In genomic region chr7:151744656-151745055, GRCh38 we compare ENCODE assay signal across 20 cellular contexts.
DNase-seq lines count a peak whose midpoint lies in the region; ATAC-seq and TF ChIP-seq lines count a peak whose summit lies in the region.
"Had no signal": no experiment of that assay in that cellular context is flagged by ENCODE, and none has a peak within 500 bp of the region (broad histone marks: within the 10 kb centered on the region; RNA-seq: fewer than 3 reads in every experiment).

No MANE protein-coding gene starts in this region.

- peak overlapping the region; percentile 18 to 84 for H2BK12ac ChIP-seq in mesenchymal stem cell (ENCODE audit: low read length in 2 of 2)

- peak overlapping the region; percentile 6 for H4K91ac ChIP-seq in mesenchymal stem cell (ENCODE audit: low read length)

- H3K4me3 ChIP-seq in HCT116 (replicated peaks in 1 of 2; ENCODE audit: low read depth in 1 of 2, low read length in 2 of 2) (no peak overlapping the region), mesenchymal stem cell (ENCODE audit: insufficient read depth in 1 of 2, low read depth in 1 of 2, low read length in 2 of 2) (no peak overlapping the region)
- H3K4me3 ChIP-seq: adrenal gland, HAP-1, uterus had no signal

- peaks cover 12 to 27% of the 10 kb centered on the region in 2 experiments for H3K4me1 ChIP-seq in HCT116 (ENCODE audit: control insufficient read depth in 1 of 2, insufficient read depth in 2 of 2, low read length in 2 of 2)
- peaks cover 43% of the 10 kb centered on the region for H3K4me1 ChIP-seq in mesenchymal stem cell (ENCODE audit: control insufficient read depth, insufficient read depth, low read depth, low read length)
- H3K4me1 ChIP-seq: HAP-1, uterus had no signal

- H3K4me2 ChIP-seq in HCT116 (ENCODE audit: low read length) (peak overlapping the region; percentile 73), mesenchymal stem cell (ENCODE audit: low read length, poor library complexity, severe bottlenecking) (no peak overlapping the region)

- no peaks in the 10 kb centered on the region for H3K9me2 ChIP-seq in HCT116 (ENCODE audit: insufficient read depth)

- H3K18ac ChIP-seq in mesenchymal stem cell (ENCODE audit: low read depth in 1 of 2, low read length in 2 of 2) = peak overlapping the region in 1 of 2 experiments; percentile 28

- H3K23ac ChIP-seq in mesenchymal stem cell (ENCODE audit: low read length in 2 of 2) = no peak overlapping the region

- no peak overlapping the region for H2AK5ac ChIP-seq in mesenchymal stem cell (ENCODE audit: low read length, severe bottlenecking)

- H3K79me2 ChIP-seq in HCT116 (ENCODE audit: insufficient read depth, low read length) = no peaks in the 10 kb centered on the region

- intact Hi-C loops in HCT116 (cut with micrococcal nuclease) = loop anchor here (1.0 kb wide), 1 partner anchor 174 kb away; no protein-coding TSS in a partner anchor

- no peak for TF ChIP-seq POLR2A in HCT116 (IDR thresholded peaks at IDR 0.05; ENCODE audit: borderline replicate concordance, extremely low read depth, insufficient read depth, insufficient read length)

- no peak overlapping the region for H3K27ac ChIP-seq in HCT116 (ENCODE audit: low read depth, low read length)
- no peak overlapping the region for H3K27ac ChIP-seq in mesenchymal stem cell (ENCODE audit: low read length, poor library complexity, severe bottlenecking)
- H3K27ac ChIP-seq: adrenal gland, uterus had no signal

- no peaks in the 10 kb centered on the region for H3K36me3 Mint-ChIP-seq in chondrocyte (ENCODE audit: low read depth)
- H3K36me3 Mint-ChIP-seq in stimulated activated naive CD8-positive, alpha-beta T cell treated with anti-CD3 and anti-CD28 coated beads, Interleukin-15, Interleukin-2, amounts not matched to agents 100 ng/mL and 50 ng/mL, for 24 hours (ENCODE audit: low read depth) = peaks cover 5% of the 10 kb centered on the region
- peaks cover 13% of the 10 kb centered on the region for H3K36me3 Mint-ChIP-seq in activated T-cell treated with anti-CD3 and anti-CD28 coated beads, Interleukin-2, amount 50 U/mL, for 4 hours (ENCODE audit: insufficient read depth)

- H4K20me1 ChIP-seq in HCT116 (ENCODE audit: insufficient read depth) = no peaks in the 10 kb centered on the region

- no peak overlapping the region for H4K8ac ChIP-seq in mesenchymal stem cell (ENCODE audit: low read length)

- H3K27me3 ChIP-seq in HCT116 (ENCODE audit: insufficient read depth, low read length) (no peaks in the 10 kb centered on the region), mesenchymal stem cell (ENCODE audit: control insufficient read depth in 1 of 2, insufficient read depth in 1 of 2, low read length in 2 of 2) (peaks cover 0 to 2% of the 10 kb centered on the region in 2 experiments)
- H3K27me3 ChIP-seq: adrenal gland, uterus had no signal

- TF ChIP-seq CTCF in HCT116 (IDR thresholded peaks at IDR 0.05 in 2 of 3, conservative IDR thresholded peaks at IDR 0.05 in 1 of 3; ENCODE audit: borderline replicate concordance in 1 of 3, insufficient read depth in 1 of 3, low read depth in 2 of 3, low read length in 2 of 3) = no peak
- no peak for TF ChIP-seq CTCF in chondrocyte (IDR thresholded peaks at IDR 0.05)

- H2AFZ ChIP-seq in HCT116 (ENCODE audit: low read depth, low read length, poor library complexity, severe bottlenecking) = peak overlapping the region; percentile 68
- no peak overlapping the region for H2AFZ ChIP-seq in mesenchymal stem cell (ENCODE audit: low read depth, low read length)

- peak overlapping the region; percentile 4 for H2BK120ac ChIP-seq in mesenchymal stem cell (ENCODE audit: low read depth, low read length)

- peak overlapping the region in 1 of 2 experiments; percentile 18 for H3K14ac ChIP-seq in mesenchymal stem cell (ENCODE audit: low read length in 2 of 2)

- H3K4me1 Mint-ChIP-seq in chondrocyte (ENCODE audit: low read depth) = peaks cover 56% of the 10 kb centered on the region
- H3K4me1 Mint-ChIP-seq in stimulated activated naive CD8-positive, alpha-beta T cell treated with anti-CD3 and anti-CD28 coated beads, Interleukin-15, Interleukin-2, amounts not matched to agents 100 ng/mL and 50 ng/mL, for 24 hours (ENCODE audit: low read depth) = peaks cover 35% of the 10 kb centered on the region
- H3K4me1 Mint-ChIP-seq in activated T-cell treated with anti-CD3 and anti-CD28 coated beads, Interleukin-2, amount 50 U/mL, for 4 hours (ENCODE audit: low read depth) = peaks cover 20% of the 10 kb centered on the region

- H2BK15ac ChIP-seq in mesenchymal stem cell (ENCODE audit: low read depth, poor library complexity, severe bottlenecking) = no peak overlapping the region

- POLR2A ChIA-PET in HCT116 (lab: Charles Lee) = interaction anchor here (1.1 kb wide), 1 partner anchor 8 kb away, joined by 5 read pairs; no protein-coding TSS in a partner anchor

- TF ChIP-seq RAD21 in HCT116 (IDR thresholded peaks at IDR 0.05; ENCODE audit: low read depth) = no peak

- H3K4me3 Mint-ChIP-seq in chondrocyte (ENCODE audit: unreplicated experiment) = no peak overlapping the region
- H3K4me3 Mint-ChIP-seq in stimulated activated naive CD8-positive, alpha-beta T cell treated with anti-CD3 and anti-CD28 coated beads, Interleukin-15, Interleukin-2, amounts not matched to agents 100 ng/mL and 50 ng/mL, for 24 hours = no peak overlapping the region
- H3K4me3 Mint-ChIP-seq in activated T-cell treated with anti-CD3 and anti-CD28 coated beads, Interleukin-2, amount 50 U/mL, for 4 hours = no peak overlapping the region
- H3K4me3 Mint-ChIP-seq: endodermal cell, mesothelial cell of epicardium had no signal

- no peaks in the 10 kb centered on the region for H3K79me1 ChIP-seq in mesenchymal stem cell (replicated peaks; ENCODE audit: low read length, poor library complexity, severe bottlenecking)

- H3K4ac ChIP-seq in mesenchymal stem cell (ENCODE audit: low read depth in 1 of 2, low read length in 2 of 2) = peak overlapping the region; percentile 39 to 51

- H3K36me3 ChIP-seq in HCT116 (ENCODE audit: control insufficient read depth in 1 of 2, insufficient read depth in 2 of 2, low read length in 2 of 2) (no peaks in the 10 kb centered on the region), mesenchymal stem cell (ENCODE audit: control insufficient read depth in 1 of 2, insufficient read depth in 2 of 2, low read depth in 1 of 2, low read length in 2 of 2) (no peaks in the 10 kb centered on the region)
- H3K36me3 ChIP-seq: adrenal gland, HAP-1, uterus had no signal

- no TSS peak for BruUV-seq in HCT116 (replicated peaks; lab: Mats Ljungman, UMichigan)

- WGBS in mesenchymal stem cell = 88% methylated on average over 11 of the region's 11 CpGs

- no peaks in the 10 kb centered on the region for H3K27me3 Mint-ChIP-seq in chondrocyte (ENCODE audit: low read depth)
- H3K27me3 Mint-ChIP-seq in stimulated activated naive CD8-positive, alpha-beta T cell treated with anti-CD3 and anti-CD28 coated beads, Interleukin-15, Interleukin-2, amounts not matched to agents 100 ng/mL and 50 ng/mL, for 24 hours = no peaks in the 10 kb centered on the region
- H3K27me3 Mint-ChIP-seq in activated T-cell treated with anti-CD3 and anti-CD28 coated beads, Interleukin-2, amount 50 U/mL, for 4 hours (ENCODE audit: low read depth) = no peaks in the 10 kb centered on the region

- H3K9me3 ChIP-seq in HCT116 (ENCODE audit: control insufficient read depth in 1 of 2, insufficient read depth in 1 of 2, low read depth in 1 of 2, low read length in 2 of 2) (no peaks in the 10 kb centered on the region), mesenchymal stem cell (ENCODE audit: control insufficient read depth, low read length) (no peaks in the 10 kb centered on the region)
- H3K9me3 ChIP-seq: adrenal gland, HAP-1, uterus had no signal

- CTCF ChIA-PET in HCT116 (lab: Charles Lee) = interaction anchor here (1.6 to 1.7 kb wide), 2 partner anchors 10 to 173 kb away, joined by 3 to 7 read pairs; no protein-coding TSS in a partner anchor

- no peak overlapping the region for H2BK5ac ChIP-seq in mesenchymal stem cell (ENCODE audit: low read depth, low read length, poor library complexity, severe bottlenecking)

- ATAC-seq in HCT116 = peak; percentile 11
- ATAC-seq in activated T-cell treated with anti-CD3 and anti-CD28 coated beads, Interleukin-2, amount 50 U/mL, for 4 hours = no peak
- ATAC-seq in GM19467 (IDR thresholded peaks at IDR 0.05; ENCODE audit: unreplicated experiment) = no peak

- H3K9me3 Mint-ChIP-seq in chondrocyte (ENCODE audit: low read depth) = no peaks in the 10 kb centered on the region
- no peaks in the 10 kb centered on the region for H3K9me3 Mint-ChIP-seq in stimulated activated naive CD8-positive, alpha-beta T cell treated with anti-CD3 and anti-CD28 coated beads, Interleukin-15, Interleukin-2, amounts not matched to agents 100 ng/mL and 50 ng/mL, for 24 hours
- no peaks in the 10 kb centered on the region for H3K9me3 Mint-ChIP-seq in activated T-cell treated with anti-CD3 and anti-CD28 coated beads, Interleukin-2, amount 50 U/mL, for 4 hours
- H3K9me3 Mint-ChIP-seq: mesothelial cell of epicardium had no signal

- peak overlapping the region; percentile 32 for H3K27ac Mint-ChIP-seq in chondrocyte (ENCODE audit: unreplicated experiment)
- H3K27ac Mint-ChIP-seq in stimulated activated naive CD8-positive, alpha-beta T cell treated with anti-CD3 and anti-CD28 coated beads, Interleukin-15, Interleukin-2, amounts not matched to agents 100 ng/mL and 50 ng/mL, for 24 hours = peak overlapping the region; percentile 52
- H3K27ac Mint-ChIP-seq: endodermal cell, mesothelial cell of epicardium had no signal

- RAD21 ChIA-PET in HCT116 (lab: Charles Lee; ENCODE audit: low non-redundant PET in 1 of 2, low total read pairs in 2 of 2, uncharacterized antibody in 2 of 2, unreplicated experiment in 2 of 2) = no interaction called here

- H3K9ac ChIP-seq in HCT116 (ENCODE audit: low read length) (no peak overlapping the region), mesenchymal stem cell (ENCODE audit: low read length) (no peak overlapping the region)

- DNase-seq in HCT116 (ENCODE audit: low read depth, low spot score) (no peak), chondrocyte (ENCODE audit: low spot score) (no peak), mesenchymal stem cell (no peak), SKM-1 (lab: John Stamatoyannopoulos, UW; ENCODE audit: unreplicated experiment) (no peak)
- no peak for DNase-seq in activated T-cell treated with anti-CD3 and anti-CD28 coated beads, Interleukin-2, amount 50 U/mL, for 4 hours
- DNase-seq: activated CD8-positive, alpha-beta memory T cell treated with anti-CD3 and anti-CD28 coated beads for 24 hours; AML-193; caudate nucleus; Kasumi-1; NCI-H1105; NCI-H524 treated with DMSO at 0.1 percent for 48 hours; retina; SIG-M5; uterus had no signal

TF ChIP-seq in HCT116, 20 proteins besides CTCF, POLR2A, EP300 and RAD21 (continues in another document):
- TF ChIP-seq YY1 (IDR thresholded peaks at IDR 0.05; ENCODE audit: extremely low read depth, insufficient replicate concordance, low read depth, low read length) (no peak), ZNF274 (IDR thresholded peaks at IDR 0.05; ENCODE audit: low read depth, low read length) (no peak), MAX (IDR thresholded peaks at IDR 0.05) (no peak), ZFX (IDR thresholded peaks at IDR 0.05) (no peak), EZH2phosphoT487 (IDR thresholded peaks at IDR 0.05; ENCODE audit: borderline replicate concordance) (no peak)
